ENCODE assay signal across 1 cellular context in genomic region chr17:29205047-29205446, GRCh38.
TF ChIP-seq lines count a peak whose summit lies in the region.

No MANE protein-coding gene starts in this region.

TF ChIP-seq in GM23338, 12 proteins besides CTCF, POLR2A, EP300 and RAD21 (continued from another document):
- TF ChIP-seq, protein P1, sequence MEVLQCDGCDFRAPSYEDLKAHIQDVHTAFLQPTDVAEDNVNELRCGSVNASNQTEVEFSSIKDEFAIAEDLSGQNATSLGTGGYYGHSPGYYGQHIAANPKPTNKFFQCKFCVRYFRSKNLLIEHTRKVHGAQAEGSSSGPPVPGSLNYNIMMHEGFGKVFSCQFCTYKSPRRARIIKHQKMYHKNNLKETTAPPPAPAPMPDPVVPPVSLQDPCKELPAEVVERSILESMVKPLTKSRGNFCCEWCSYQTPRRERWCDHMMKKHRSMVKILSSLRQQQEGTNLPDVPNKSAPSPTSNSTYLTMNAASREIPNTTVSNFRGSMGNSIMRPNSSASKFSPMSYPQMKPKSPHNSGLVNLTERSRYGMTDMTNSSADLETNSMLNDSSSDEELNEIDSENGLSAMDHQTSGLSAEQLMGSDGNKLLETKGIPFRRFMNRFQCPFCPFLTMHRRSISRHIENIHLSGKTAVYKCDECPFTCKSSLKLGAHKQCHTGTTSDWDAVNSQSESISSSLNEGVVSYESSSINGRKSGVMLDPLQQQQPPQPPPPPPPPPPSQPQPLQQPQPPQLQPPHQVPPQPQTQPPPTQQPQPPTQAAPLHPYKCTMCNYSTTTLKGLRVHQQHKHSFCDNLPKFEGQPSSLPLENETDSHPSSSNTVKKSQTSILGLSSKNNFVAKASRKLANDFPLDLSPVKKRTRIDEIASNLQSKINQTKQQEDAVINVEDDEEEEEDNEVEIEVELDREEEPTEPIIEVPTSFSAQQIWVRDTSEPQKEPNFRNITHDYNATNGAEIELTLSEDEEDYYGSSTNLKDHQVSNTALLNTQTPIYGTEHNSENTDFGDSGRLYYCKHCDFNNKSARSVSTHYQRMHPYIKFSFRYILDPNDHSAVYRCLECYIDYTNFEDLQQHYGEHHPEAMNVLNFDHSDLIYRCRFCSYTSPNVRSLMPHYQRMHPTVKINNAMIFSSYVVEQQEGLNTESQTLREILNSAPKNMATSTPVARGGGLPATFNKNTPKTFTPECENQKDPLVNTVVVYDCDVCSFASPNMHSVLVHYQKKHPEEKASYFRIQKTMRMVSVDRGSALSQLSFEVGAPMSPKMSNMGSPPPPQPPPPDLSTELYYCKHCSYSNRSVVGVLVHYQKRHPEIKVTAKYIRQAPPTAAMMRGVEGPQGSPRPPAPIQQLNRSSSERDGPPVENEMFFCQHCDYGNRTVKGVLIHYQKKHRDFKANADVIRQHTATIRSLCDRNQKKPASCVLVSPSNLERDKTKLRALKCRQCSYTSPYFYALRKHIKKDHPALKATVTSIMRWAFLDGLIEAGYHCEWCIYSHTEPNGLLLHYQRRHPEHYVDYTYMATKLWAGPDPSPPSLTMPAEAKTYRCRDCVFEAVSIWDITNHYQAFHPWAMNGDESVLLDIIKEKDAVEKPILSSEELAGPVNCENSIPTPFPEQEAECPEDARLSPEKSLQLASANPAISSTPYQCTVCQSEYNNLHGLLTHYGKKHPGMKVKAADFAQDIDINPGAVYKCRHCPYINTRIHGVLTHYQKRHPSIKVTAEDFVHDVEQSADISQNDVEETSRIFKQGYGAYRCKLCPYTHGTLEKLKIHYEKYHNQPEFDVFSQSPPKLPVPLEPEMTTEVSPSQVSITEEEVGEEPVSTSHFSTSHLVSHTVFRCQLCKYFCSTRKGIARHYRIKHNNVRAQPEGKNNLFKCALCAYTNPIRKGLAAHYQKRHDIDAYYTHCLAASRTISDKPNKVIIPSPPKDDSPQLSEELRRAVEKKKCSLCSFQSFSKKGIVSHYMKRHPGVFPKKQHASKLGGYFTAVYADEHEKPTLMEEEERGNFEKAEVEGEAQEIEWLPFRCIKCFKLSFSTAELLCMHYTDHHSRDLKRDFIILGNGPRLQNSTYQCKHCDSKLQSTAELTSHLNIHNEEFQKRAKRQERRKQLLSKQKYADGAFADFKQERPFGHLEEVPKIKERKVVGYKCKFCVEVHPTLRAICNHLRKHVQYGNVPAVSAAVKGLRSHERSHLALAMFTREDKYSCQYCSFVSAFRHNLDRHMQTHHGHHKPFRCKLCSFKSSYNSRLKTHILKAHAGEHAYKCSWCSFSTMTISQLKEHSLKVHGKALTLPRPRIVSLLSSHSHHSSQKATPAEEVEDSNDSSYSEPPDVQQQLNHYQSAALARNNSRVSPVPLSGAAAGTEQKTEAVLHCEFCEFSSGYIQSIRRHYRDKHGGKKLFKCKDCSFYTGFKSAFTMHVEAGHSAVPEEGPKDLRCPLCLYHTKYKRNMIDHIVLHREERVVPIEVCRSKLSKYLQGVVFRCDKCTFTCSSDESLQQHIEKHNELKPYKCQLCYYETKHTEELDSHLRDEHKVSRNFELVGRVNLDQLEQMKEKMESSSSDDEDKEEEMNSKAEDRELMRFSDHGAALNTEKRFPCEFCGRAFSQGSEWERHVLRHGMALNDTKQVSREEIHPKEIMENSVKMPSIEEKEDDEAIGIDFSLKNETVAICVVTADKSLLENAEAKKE (CRISPR knock-in tag; IDR thresholded peaks at IDR 0.05), result no peak
- TF ChIP-seq STAT1 (IDR thresholded peaks at IDR 0.05; ENCODE audit: unreplicated experiment), result no peak
